In the genomic region with DNA sequence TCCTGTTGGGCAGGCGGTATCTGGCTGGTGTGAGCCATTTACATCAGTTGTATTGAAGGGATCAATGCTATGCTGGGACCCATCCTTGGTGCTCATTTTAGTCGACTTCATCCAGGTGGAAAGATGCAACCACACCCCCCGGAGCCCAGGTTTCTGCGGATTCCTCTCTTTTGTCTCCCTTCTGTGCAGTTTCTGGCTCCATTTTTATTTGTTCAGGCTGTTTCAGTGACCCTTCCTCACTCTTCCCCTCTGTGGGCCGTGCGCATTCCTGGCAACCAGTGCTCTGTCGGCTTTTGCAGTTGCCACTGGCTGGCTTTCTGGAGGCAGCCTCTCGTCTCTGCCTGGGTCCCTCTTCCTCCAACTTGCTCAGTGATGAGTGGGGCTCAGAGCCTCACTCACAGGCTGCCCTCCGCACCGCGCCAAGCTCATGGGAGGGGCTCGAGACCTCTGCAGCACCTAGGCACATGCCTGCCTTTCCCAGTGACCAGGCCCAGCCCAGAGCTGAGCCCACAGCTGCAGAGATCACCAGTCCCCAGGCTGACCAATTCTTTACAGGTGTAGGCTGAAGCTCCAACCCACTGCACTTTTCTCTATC, we compare ENCODE assay signal across 22 cellular contexts. TPM values are rescaled to one million over a fixed set of nuclear protein-coding genes. Genes with fewer than 3 reads are reported as not detected.
DNase-seq lines count a peak whose midpoint lies in the region; ATAC-seq, FAIRE-seq and TF ChIP-seq lines count a peak whose summit lies in the region.
"Had no signal": no experiment of that assay in that cellular context is flagged by ENCODE, and none has a peak within 500 bp of the region (broad histone marks: within the 10 kb centered on the region; RNA-seq: fewer than 3 reads in every experiment).

No MANE protein-coding gene starts in this region.

- H3K4me2 ChIP-seq in IMR-90 (ENCODE audit: low read depth, low read length): no peak overlapping the region
- H3K4me2 ChIP-seq in neuronal stem cell (ENCODE audit: insufficient read depth, low read length, poor library complexity, severe bottlenecking): no peak overlapping the region

- H3K4me3 Mint-ChIP-seq in activated CD4-positive, alpha-beta T cell treated with anti-CD3 and anti-CD28 coated beads, Interleukin-2, amount 10 ng/mL, durations not matched to agents 24 days and 14 days: no peak overlapping the region
- H3K4me3 Mint-ChIP-seq in activated CD4-positive, alpha-beta T cell treated with anti-CD3 and anti-CD28 coated beads for 36 hours: no peak overlapping the region
- H3K4me3 Mint-ChIP-seq in natural killer cell: no peak overlapping the region
- H3K4me3 Mint-ChIP-seq: B cell; CD8-positive, alpha-beta T cell had no signal

- H3K18ac ChIP-seq in IMR-90 (ENCODE audit: low read depth, low read length) (no peak overlapping the region), neuronal stem cell (ENCODE audit: low read length) (peak overlapping the region; percentile 11)

- 100% methylated on average over 5 of the region's 12 CpGs; no CpG with 5 or more reads in 1 of the 2 experiments for WGBS in IMR-90 (ENCODE audit: extremely low coverage in 2 of 2, insufficient read length in 1 of 2), 2 experiments
- no CpG with 5 or more reads among the region's 12 CpGs for WGBS in neuronal stem cell (ENCODE audit: extremely low coverage in 2 of 2, insufficient read length in 2 of 2, insufficient replicate concordance in 1 of 2), 2 donors

- peaks cover 2% of the 10 kb centered on the region for H3K36me3 Mint-ChIP-seq in activated CD4-positive, alpha-beta T cell treated with anti-CD3 and anti-CD28 coated beads, Interleukin-2, amount 10 ng/mL, durations not matched to agents 24 days and 14 days (ENCODE audit: low read depth)
- H3K36me3 Mint-ChIP-seq in activated CD4-positive, alpha-beta T cell treated with anti-CD3 and anti-CD28 coated beads for 36 hours (ENCODE audit: low read depth): no peaks in the 10 kb centered on the region
- no peaks in the 10 kb centered on the region for H3K36me3 Mint-ChIP-seq in natural killer cell
- H3K36me3 Mint-ChIP-seq: CD4-positive, CD25-positive, alpha-beta regulatory T cell; CD8-positive, alpha-beta T cell had no signal

- H3K9ac ChIP-seq in IMR-90 (ENCODE audit: low read depth, low read length) (no peak overlapping the region), neuronal stem cell (ENCODE audit: low read depth, low read length, poor library complexity) (no peak overlapping the region)

- H4K91ac ChIP-seq in IMR-90 (ENCODE audit: insufficient read depth, low read depth, low read length) (no peak overlapping the region), neuronal stem cell (ENCODE audit: low read depth, low read length, poor library complexity) (no peak overlapping the region)

- H3K4ac ChIP-seq in IMR-90 (ENCODE audit: low read depth, low read length) (no peak overlapping the region), neuronal stem cell (ENCODE audit: low read length) (no peak overlapping the region)

- H2AK9ac ChIP-seq in IMR-90 (replicated peaks; ENCODE audit: low read depth, low read length, poor library complexity): no peak overlapping the region

- H3K4me1 Mint-ChIP-seq in activated CD4-positive, alpha-beta T cell treated with anti-CD3 and anti-CD28 coated beads, Interleukin-2, amount 10 ng/mL, durations not matched to agents 24 days and 14 days: peaks cover 44% of the 10 kb centered on the region
- peaks cover 46% of the 10 kb centered on the region for H3K4me1 Mint-ChIP-seq in activated CD4-positive, alpha-beta T cell treated with anti-CD3 and anti-CD28 coated beads for 36 hours
- H3K4me1 Mint-ChIP-seq in natural killer cell: peaks cover 0 to 18% of the 10 kb centered on the region in 2 donors

- TF ChIP-seq CTCF in IMR-90 (conservative IDR thresholded peaks at IDR 0.05; ENCODE audit: low read depth, low read length): no peak
- TF ChIP-seq CTCF in upper lobe of right lung (IDR thresholded peaks at IDR 0.05): no peak
- no peak for TF ChIP-seq CTCF in natural killer cell (IDR thresholded peaks at IDR 0.05)

- TF ChIP-seq POLR2A in IMR-90 (IDR thresholded peaks at IDR 0.05; ENCODE audit: low read depth, low read length) (no peak), H54 (IDR thresholded peaks at IDR 0.05; ENCODE audit: low read depth, low read length) (no peak)

- no TSS peak for BruUV-seq in IMR-90 (replicated peaks; lab: Mats Ljungman, UMichigan)

- CTCF ChIA-PET in activated CD4-positive, alpha-beta T cell treated with anti-CD3 and anti-CD28 coated beads for 36 hours (lab: Charles Lee): no interaction called here
- CTCF ChIA-PET in IMR-90 (lab: Yijun Ruan, JAX): no interaction called here

- H2BK15ac ChIP-seq in IMR-90 (ENCODE audit: low read depth, low read length) (no peak overlapping the region), neuronal stem cell (ENCODE audit: low read length) (no peak overlapping the region)

- no peak overlapping the region for H3K4me3 ChIP-seq in IMR-90 (ENCODE audit: insufficient read depth, low read depth, low read length)
- H3K4me3 ChIP-seq in neuronal stem cell (ENCODE audit: low read length in 2 of 2): no peak overlapping the region
- no peak overlapping the region for H3K4me3 ChIP-seq in upper lobe of right lung

- H3K9me1 ChIP-seq in IMR-90 (ENCODE audit: insufficient read depth, low read length): peaks cover 31% of the 10 kb centered on the region

- H2BK5ac ChIP-seq in IMR-90 (ENCODE audit: low read depth, low read length, poor library complexity, severe bottlenecking) (no peak overlapping the region), neuronal stem cell (ENCODE audit: low read length) (no peak overlapping the region)

- peaks cover 95% of the 10 kb centered on the region for H4K20me1 ChIP-seq in IMR-90 (ENCODE audit: insufficient read depth, low read length)

- H4K8ac ChIP-seq in IMR-90 (ENCODE audit: low read depth in 2 of 2, low read length in 2 of 2): no peak overlapping the region
- no peak overlapping the region for H4K8ac ChIP-seq in neuronal stem cell (ENCODE audit: low read depth, low read length)

- peak overlapping the region; percentile 46 for H2BK12ac ChIP-seq in neuronal stem cell (ENCODE audit: low read length)

- dilution Hi-C loops in IMR-90 (cut with HindIII; ENCODE audit: low sequenced_read_pairs, unreplicated experiment): no loop called here

- no peaks in the 10 kb centered on the region for H3K9me3 Mint-ChIP-seq in activated CD4-positive, alpha-beta T cell treated with anti-CD3 and anti-CD28 coated beads, Interleukin-2, amount 10 ng/mL, durations not matched to agents 24 days and 14 days
- H3K9me3 Mint-ChIP-seq in activated CD4-positive, alpha-beta T cell treated with anti-CD3 and anti-CD28 coated beads for 36 hours (ENCODE audit: low read depth): no peaks in the 10 kb centered on the region
- no peaks in the 10 kb centered on the region for H3K9me3 Mint-ChIP-seq in natural killer cell
- H3K9me3 Mint-ChIP-seq: CD4-positive, CD25-positive, alpha-beta regulatory T cell; CD8-positive, alpha-beta T cell had no signal

- no peak overlapping the region for H3K23ac ChIP-seq in IMR-90 (ENCODE audit: low read depth, low read length)
- H3K23ac ChIP-seq in neuronal stem cell (ENCODE audit: low read depth, low read length, poor library complexity): peak overlapping the region; percentile 17

- H3K27me3 ChIP-seq in IMR-90 (ENCODE audit: control insufficient read depth, insufficient read depth, low read length) (no peaks in the 10 kb centered on the region), neuronal stem cell (ENCODE audit: control insufficient read depth in 3 of 3, insufficient read depth in 3 of 3, low read depth in 1 of 3, low read length in 3 of 3) (no peaks in the 10 kb centered on the region), upper lobe of right lung (no peaks in the 10 kb centered on the region)

- DNase-seq in activated CD4-positive, alpha-beta T cell treated with anti-CD3 and anti-CD28 coated beads, Interleukin-2, amount 10 ng/mL, durations not matched to agents 24 days and 14 days: no peak
- no peak for DNase-seq in activated CD4-positive, alpha-beta T cell treated with anti-CD3 and anti-CD28 coated beads for 36 hours
- DNase-seq in IMR-90 (no peak), neuronal stem cell (ENCODE audit: low spot score) (no peak), upper lobe of right lung (no peak), natural killer cell (no peak), H54 (ENCODE audit: insufficient read length, low spot score) (no peak), KG1 (lab: John Stamatoyannopoulos, UW) (no peak)
- DNase-seq: Caco-2; CD4-positive, CD25-positive, alpha-beta regulatory T cell; CD8-positive, alpha-beta T cell; DMS153; DND-41; GOT3; H7; HCEC 1CT had no signal

- H2BK120ac ChIP-seq in IMR-90 (ENCODE audit: low read depth, low read length) (no peak overlapping the region), neuronal stem cell (ENCODE audit: low read depth, low read length) (no peak overlapping the region)

- H2AK5ac ChIP-seq in IMR-90 (ENCODE audit: low read depth, low read length) (0 out of 2 replicates have a peak overlapping the region, but pooled peaks have one; percentile 8), neuronal stem cell (ENCODE audit: low read depth, low read length) (no peak overlapping the region)

- H3K27me3 Mint-ChIP-seq in activated CD4-positive, alpha-beta T cell treated with anti-CD3 and anti-CD28 coated beads, Interleukin-2, amount 10 ng/mL, durations not matched to agents 24 days and 14 days: peaks cover 54% of the 10 kb centered on the region
- peaks cover 19% of the 10 kb centered on the region for H3K27me3 Mint-ChIP-seq in activated CD4-positive, alpha-beta T cell treated with anti-CD3 and anti-CD28 coated beads for 36 hours
- H3K27me3 Mint-ChIP-seq in natural killer cell (ENCODE audit: low read depth in 2 of 2): peaks cover 11 to 33% of the 10 kb centered on the region in 2 donors

- H3K27ac Mint-ChIP-seq in activated CD4-positive, alpha-beta T cell treated with anti-CD3 and anti-CD28 coated beads, Interleukin-2, amount 10 ng/mL, durations not matched to agents 24 days and 14 days: peak overlapping the region; percentile 28
- no peak overlapping the region for H3K27ac Mint-ChIP-seq in activated CD4-positive, alpha-beta T cell treated with anti-CD3 and anti-CD28 coated beads for 36 hours
- no peak overlapping the region for H3K27ac Mint-ChIP-seq in natural killer cell
- H3K27ac Mint-ChIP-seq: B cell; CD8-positive, alpha-beta T cell had no signal

- no peak overlapping the region for H2BK20ac ChIP-seq in IMR-90 (ENCODE audit: low read depth, low read length)

- ATAC-seq in activated CD4-positive, alpha-beta T cell treated with anti-CD3 and anti-CD28 coated beads for 36 hours: no peak
- ATAC-seq in IMR-90 (ENCODE audit: low read depth) (no peak), upper lobe of right lung (peak; percentile 22), natural killer cell (no peak)
- ATAC-seq: CD8-positive, alpha-beta T cell had no signal

- H3K56ac ChIP-seq in IMR-90 (ENCODE audit: extremely low read depth, insufficient read depth, low read length): no peak overlapping the region

- intact Hi-C loops in activated CD4-positive, alpha-beta T cell treated with anti-CD3 and anti-CD28 coated beads, Interleukin-2, amount 10 ng/mL, durations not matched to agents 24 days and 14 days (cut with micrococcal nuclease): loop anchor here (5.0 kb wide), 2 partner anchors 201 to 371 kb away; no protein-coding TSS in a partner anchor
- intact Hi-C loops in activated CD4-positive, alpha-beta T cell treated with anti-CD3 and anti-CD28 coated beads for 36 hours (cut with DNase I, micrococcal nuclease): no loop called here
- intact Hi-C loops in IMR-90 (cut with micrococcal nuclease): no loop called here
- intact Hi-C loops in upper lobe of right lung (cut with DNase I): no loop called here
- intact Hi-C loops in natural killer cell (cut with micrococcal nuclease): no loop called here

- no peak overlapping the region for H3K27ac ChIP-seq in IMR-90 (ENCODE audit: insufficient read depth, low read length)
- no peak overlapping the region for H3K27ac ChIP-seq in neuronal stem cell (replicated peaks; ENCODE audit: low read length)
- H3K27ac ChIP-seq in upper lobe of right lung: no peak overlapping the region
- H3K27ac ChIP-seq: 22Rv1, C4-2B had no signal

- H2AFZ ChIP-seq in IMR-90 (replicated peaks; ENCODE audit: low read length, poor library complexity) (no peak overlapping the region), neuronal stem cell (ENCODE audit: low read length) (no peak overlapping the region)

- TF ChIP-seq RAD21 in IMR-90 (IDR thresholded peaks at IDR 0.05; ENCODE audit: low read length): no peak

- H3K36me3 ChIP-seq in IMR-90 (ENCODE audit: control insufficient read depth, insufficient read depth, low read length): no peaks in the 10 kb centered on the region
- no peaks in the 10 kb centered on the region for H3K36me3 ChIP-seq in neuronal stem cell (replicated peaks in 1 of 2; ENCODE audit: control insufficient read depth in 2 of 2, insufficient read depth in 2 of 2, low read length in 2 of 2)
- H3K36me3 ChIP-seq in upper lobe of right lung: no peaks in the 10 kb centered on the region

- H3K14ac ChIP-seq in IMR-90 (replicated peaks; ENCODE audit: low read depth, low read length) (no peak overlapping the region), neuronal stem cell (ENCODE audit: low read length) (peak overlapping the region; percentile 39)

- no peak overlapping the region for H4K5ac ChIP-seq in IMR-90 (ENCODE audit: low read depth, low read length)

- H3K9me3 ChIP-seq in IMR-90 (ENCODE audit: control insufficient read depth, insufficient read depth, low read length) (no peaks in the 10 kb centered on the region), neuronal stem cell (replicated peaks in 1 of 2; ENCODE audit: control insufficient read depth in 2 of 2, insufficient read depth in 1 of 2, low read depth in 1 of 2, low read length in 2 of 2) (peaks cover 0 to 2% of the 10 kb centered on the region in 2 donors), upper lobe of right lung (no peaks in the 10 kb centered on the region)
- H3K9me3 ChIP-seq: Caco-2 had no signal

- in situ Hi-C loops in IMR-90 (cut with MboI; ENCODE audit: low sequenced_read_pairs): loop anchor here (25.0 kb wide), 1 partner anchor 196 kb away; no protein-coding TSS in a partner anchor

- POLR2A ChIA-PET in activated CD4-positive, alpha-beta T cell treated with anti-CD3 and anti-CD28 coated beads for 36 hours (lab: Charles Lee): no interaction called here
- POLR2A ChIA-PET in IMR-90 (lab: Charles Lee; ENCODE audit: unreplicated experiment): no interaction called here

- H3K4me1 ChIP-seq in IMR-90 (ENCODE audit: control insufficient read depth, insufficient read depth, low read length) (peaks cover 14% of the 10 kb centered on the region), neuronal stem cell (ENCODE audit: control insufficient read depth in 2 of 2, insufficient read depth in 1 of 2, low read depth in 1 of 2, low read length in 2 of 2) (peaks cover 4 to 5% of the 10 kb centered on the region in 2 donors), upper lobe of right lung (no peaks in the 10 kb centered on the region)
- H3K4me1 ChIP-seq: Caco-2 had no signal

- H3K79me1 ChIP-seq in IMR-90 (ENCODE audit: low read depth in 1 of 2, low read length in 2 of 2) (peaks cover 37 to 90% of the 10 kb centered on the region in 2 experiments), neuronal stem cell (ENCODE audit: low read depth, low read length) (no peaks in the 10 kb centered on the region)

- FAIRE-seq in H54 (lab: Jason Lieb, UNC): no peak
- FAIRE-seq: A204.1, G401.6, GM12892 had no signal

RNA-seq across cellular contexts. Expression of gene SH3RF3, which starts 12.1 kb away (rescaled TPM):
- 0.47 TPM in 2 replicates for total RNA-seq in activated CD4-positive, alpha-beta T cell treated with anti-CD3 and anti-CD28 coated beads, Interleukin-2, amount 10 ng/mL, durations not matched to agents 24 days and 14 days
- total RNA-seq in activated CD4-positive, alpha-beta T cell treated with anti-CD3 and anti-CD28 coated beads for 36 hours: 1 to 10 TPM; 1.4 TPM
- total RNA-seq in IMR-90 (2012; rRNA removed) (3.4 and 3.9 TPM in 2 replicates), upper lobe of right lung (7.4 TPM), natural killer cell (under 1 TPM; 0.23 to 0.61 (median 0.34) TPM)
- polyA plus RNA-seq in IMR-90 (2012; rRNA removed): 5.3 and 5.7 TPM in 2 replicates
- polyA plus RNA-seq in IMR-90 (2012; cell fraction: cytosol; rRNA removed): 2.9 and 5.9 TPM in 2 replicates
- polyA plus RNA-seq in IMR-90 (2012; cell fraction: nucleus; rRNA removed; ENCODE audit: low replicate concordance): 10.7 and 11.0 TPM in 2 replicates
- polyA plus RNA-seq in neuronal stem cell (2013, experiment 1 of 2): 0.07 TPM
- polyA plus RNA-seq in neuronal stem cell (2013, experiment 2 of 2): 0.08 TPM
